In genomic region chr16:20801278-20801677, GRCh38 we compare ENCODE assay signal across 25 cellular contexts. TPM values are rescaled to one million over a fixed set of nuclear protein-coding genes. Genes with fewer than 3 reads are reported as not detected.
DNase-seq lines count a peak whose midpoint lies in the region; ATAC-seq, FAIRE-seq and TF ChIP-seq lines count a peak whose summit lies in the region.
"Had no signal": no experiment of that assay in that cellular context is flagged by ENCODE, and none has a peak within 500 bp of the region (broad histone marks: within the 10 kb centered on the region; RNA-seq: fewer than 3 reads in every experiment).

No MANE protein-coding gene starts in this region.

- peaks cover 26% of the 10 kb centered on the region for H3K4me1 Mint-ChIP-seq in activated CD8-positive, alpha-beta T cell treated with anti-CD3 and anti-CD28 coated beads, Interleukin-2, amount 10 ng/mL, durations not matched to agents 7 days and 5 days (ENCODE audit: low read depth)
- H3K4me1 Mint-ChIP-seq in activated CD8-positive, alpha-beta T cell treated with anti-CD3 and anti-CD28 coated beads for 36 hours (ENCODE audit: low read depth) = peaks cover 15% of the 10 kb centered on the region

- ATAC-seq in activated CD8-positive, alpha-beta T cell treated with anti-CD3 and anti-CD28 coated beads, Interleukin-2, amount 10 ng/mL, durations not matched to agents 7 days and 5 days = no peak
- no peak for ATAC-seq in activated CD8-positive, alpha-beta T cell treated with anti-CD3 and anti-CD28 coated beads for 36 hours
- ATAC-seq in A549 = no peak
- no peak for ATAC-seq in K562
- ATAC-seq in HG03571 (IDR thresholded peaks at IDR 0.05; ENCODE audit: unreplicated experiment) = no peak
- ATAC-seq: GM12878 had no signal

- H3K27me3 Mint-ChIP-seq in activated CD8-positive, alpha-beta T cell treated with anti-CD3 and anti-CD28 coated beads, Interleukin-2, amount 10 ng/mL, durations not matched to agents 7 days and 5 days (ENCODE audit: low read depth) = no peaks in the 10 kb centered on the region
- H3K27me3 Mint-ChIP-seq in activated CD8-positive, alpha-beta T cell treated with anti-CD3 and anti-CD28 coated beads for 36 hours = no peaks in the 10 kb centered on the region
- H3K27me3 Mint-ChIP-seq: CD4-positive, alpha-beta T cell; CD8-positive, alpha-beta memory T cell had no signal

- no peak overlapping the region for H2AFZ ChIP-seq in K562 (ENCODE audit: low read depth, low read length)
- H2AFZ ChIP-seq: GM23248 had no signal

- no peak overlapping the region for H3K4me3 Mint-ChIP-seq in activated CD8-positive, alpha-beta T cell treated with anti-CD3 and anti-CD28 coated beads, Interleukin-2, amount 10 ng/mL, durations not matched to agents 7 days and 5 days
- no peak overlapping the region for H3K4me3 Mint-ChIP-seq in activated CD8-positive, alpha-beta T cell treated with anti-CD3 and anti-CD28 coated beads for 36 hours
- H3K4me3 Mint-ChIP-seq: CD14-positive monocyte; CD4-positive, alpha-beta T cell; CD8-positive, alpha-beta memory T cell had no signal

- WGBS in A549 (ENCODE audit: missing lambda C conversion rate) = 63% methylated on average over 1 of the region's 1 CpG
- 29% methylated on average over 1 of the region's 1 CpG for WGBS in K562 (ENCODE audit: insufficient coverage, low coverage, missing lambda C conversion rate)

- H3K27ac ChIP-seq in A549 = no peak overlapping the region
- peak overlapping the region; percentile 5; the same call in 1 of the 3 replicates for H3K27ac ChIP-seq in K562 (ENCODE audit: extremely low read depth, low read depth, low read length)
- H3K27ac ChIP-seq: 22Rv1; BLaER1 treated with 17β-estradiol and CSF1 and Interleukin-3, amounts not matched to agents 10 nM and 100 nM; GM23248 had no signal

- FAIRE-seq in A549 (lab: Jason Lieb, UNC) = no peak
- FAIRE-seq in K562 (lab: Jason Lieb, UNC) = no peak
- FAIRE-seq: D721Med, GM12878, GM19239, H1 had no signal

- TF ChIP-seq EP300 in A549 (IDR thresholded peaks at IDR 0.05) (no peak), K562 (IDR thresholded peaks at IDR 0.05; ENCODE audit: low read length) (no peak)

- CTCF ChIA-PET in activated CD8-positive, alpha-beta T cell treated with anti-CD3 and anti-CD28 coated beads, Interleukin-2, amount 10 ng/mL, durations not matched to agents 7 days and 5 days (lab: Charles Lee) = interaction anchor here (1.5 kb wide), 1 partner anchor 43 kb away, joined by 4 read pairs; no protein-coding TSS in a partner anchor
- CTCF ChIA-PET in activated CD8-positive, alpha-beta T cell treated with anti-CD3 and anti-CD28 coated beads for 36 hours (lab: Charles Lee) = no interaction called here
- CTCF ChIA-PET in A549 (lab: Yijun Ruan, JAX) = no interaction called here
- CTCF ChIA-PET in K562 (lab: Yijun Ruan, JAX; ENCODE audit: low intra/inter-chr PET ratio) = interaction anchor here (0.6 kb wide), 1 partner anchor 10 kb away, joined by 4 read pairs; no protein-coding TSS in a partner anchor

- H3K4me2 ChIP-seq in A549 = no peak overlapping the region
- H3K4me2 ChIP-seq in K562 (ENCODE audit: insufficient read depth, low read length) = no peak overlapping the region
- H3K4me2 ChIP-seq: BLaER1 treated with 17β-estradiol and CSF1 and Interleukin-3, amounts not matched to agents 10 nM and 100 nM had no signal

- in situ Hi-C loops in K562 (cut with MboI) = no loop called here

- TF ChIP-seq POLR2A in A549 (IDR thresholded peaks at IDR 0.05; ENCODE audit: low read length) = no peak
- no peak for TF ChIP-seq POLR2A in K562 (conservative IDR thresholded peaks at IDR 0.05)

- no peaks in the 10 kb centered on the region for H3K27me3 ChIP-seq in K562 (ENCODE audit: control insufficient read depth in 2 of 2, insufficient read depth in 2 of 2, low read length in 2 of 2)
- H3K27me3 ChIP-seq: BE2C had no signal

- H3K9ac ChIP-seq in K562 (ENCODE audit: insufficient read depth in 1 of 2, low read depth in 2 of 2, low read length in 2 of 2) = no peak overlapping the region
- H3K9ac ChIP-seq: BLaER1 treated with 17β-estradiol and CSF1 and Interleukin-3, amounts not matched to agents 10 nM and 100 nM; GM23248 had no signal

- TF ChIP-seq RAD21 in A549 (conservative IDR thresholded peaks at IDR 0.05 in 1 of 2, IDR thresholded peaks at IDR 0.05 in 1 of 2) = no peak
- no peak for TF ChIP-seq RAD21 in K562 (CRISPR knock-in tag; conservative IDR thresholded peaks at IDR 0.05 in 1 of 2, IDR thresholded peaks at IDR 0.05 in 1 of 2)

- peaks cover 26% of the 10 kb centered on the region for H3K79me2 ChIP-seq in K562 (ENCODE audit: control insufficient read depth, insufficient read depth, low read length)

- H3K9me3 ChIP-seq in A549 (no peaks in the 10 kb centered on the region), K562 (replicated peaks; ENCODE audit: control insufficient read depth, insufficient read depth, low read depth, low read length) (no peaks in the 10 kb centered on the region)
- H3K9me3 ChIP-seq: BE2C had no signal

- no peak overlapping the region for H3K4me3 ChIP-seq in A549
- no peak overlapping the region for H3K4me3 ChIP-seq in K562
- H3K4me3 ChIP-seq: BLaER1 treated with 17β-estradiol and CSF1 and Interleukin-3, amounts not matched to agents 10 nM and 100 nM; GM12878; GM23248 had no signal

- H4K20me1 ChIP-seq in K562 (replicated peaks; ENCODE audit: control insufficient read depth, insufficient read depth, low read length) = no peaks in the 10 kb centered on the region
- H4K20me1 ChIP-seq: BLaER1 treated with 17β-estradiol and CSF1 and Interleukin-3, amounts not matched to agents 10 nM and 100 nM had no signal

- H3K4me1 ChIP-seq in A549 (no peaks in the 10 kb centered on the region), K562 (replicated peaks in 1 of 2; ENCODE audit: control insufficient read depth in 2 of 2, insufficient read depth in 2 of 2, low read length in 2 of 2) (peaks cover 10 to 11% of the 10 kb centered on the region in 2 experiments; a peak in 3 of 5 replicates)
- H3K4me1 ChIP-seq: BE2C had no signal

- peak overlapping the region; percentile 25 for H3K27ac Mint-ChIP-seq in activated CD8-positive, alpha-beta T cell treated with anti-CD3 and anti-CD28 coated beads, Interleukin-2, amount 10 ng/mL, durations not matched to agents 7 days and 5 days
- H3K27ac Mint-ChIP-seq in activated CD8-positive, alpha-beta T cell treated with anti-CD3 and anti-CD28 coated beads for 36 hours = no peak overlapping the region
- H3K27ac Mint-ChIP-seq: CD14-positive monocyte; CD4-positive, alpha-beta T cell had no signal

- H3K9me3 Mint-ChIP-seq in activated CD8-positive, alpha-beta T cell treated with anti-CD3 and anti-CD28 coated beads, Interleukin-2, amount 10 ng/mL, durations not matched to agents 7 days and 5 days (ENCODE audit: insufficient read depth) = no peaks in the 10 kb centered on the region
- H3K9me3 Mint-ChIP-seq in activated CD8-positive, alpha-beta T cell treated with anti-CD3 and anti-CD28 coated beads for 36 hours = no peaks in the 10 kb centered on the region
- H3K9me3 Mint-ChIP-seq: CD14-positive monocyte; CD4-positive, alpha-beta T cell; CD8-positive, alpha-beta memory T cell had no signal

- intact Hi-C loops in activated CD8-positive, alpha-beta T cell treated with anti-CD3 and anti-CD28 coated beads for 36 hours (cut with micrococcal nuclease) = no loop called here
- intact Hi-C loops in K562 (cut with micrococcal nuclease) = loop anchor here (10.0 kb wide), 1 partner anchor 266 kb away; no protein-coding TSS in a partner anchor

- peaks cover 68% of the 10 kb centered on the region for H3K36me3 ChIP-seq in K562 (ENCODE audit: control insufficient read depth, insufficient read depth, low read length)
- H3K36me3 ChIP-seq: BLaER1 treated with 17β-estradiol and CSF1 and Interleukin-3, amounts not matched to agents 10 nM and 100 nM had no signal

- POLR2A ChIA-PET in activated CD8-positive, alpha-beta T cell treated with anti-CD3 and anti-CD28 coated beads, Interleukin-2, amount 10 ng/mL, durations not matched to agents 7 days and 5 days (lab: Charles Lee) = no interaction called here
- POLR2A ChIA-PET in activated CD8-positive, alpha-beta T cell treated with anti-CD3 and anti-CD28 coated beads for 36 hours (lab: Charles Lee) = no interaction called here
- POLR2A ChIA-PET in A549 (lab: Yijun Ruan, JAX) (no interaction called here), K562 (lab: Yijun Ruan, JAX) (no interaction called here)

- no peak for DNase-seq in activated CD8-positive, alpha-beta T cell treated with anti-CD3 and anti-CD28 coated beads, Interleukin-2, amount 10 ng/mL, durations not matched to agents 7 days and 5 days
- DNase-seq in activated CD8-positive, alpha-beta T cell treated with anti-CD3 and anti-CD28 coated beads for 36 hours = no peak
- DNase-seq in A549 (ENCODE audit: low read depth in 1 of 2, low spot score in 1 of 2) = no peak
- DNase-seq in K562 (ENCODE audit: extremely low read depth in 1 of 4, low spot score in 3 of 4) = no peak
- DNase-seq in NCI-H774 (lab: John Stamatoyannopoulos, UW) = no peak
- DNase-seq: ACHN; AML-193; BE2C; CD4-positive, alpha-beta T cell; CD8-positive, alpha-beta memory T cell; DMS 273 treated with DMSO at 0.1 percent for 48 hours; DMS79; EL; GDM1; GM23248; H7; HCEC 1CT had no signal

- BruUV-seq in K562 (replicated peaks; lab: Mats Ljungman, UMichigan) = no TSS peak

- no peaks in the 10 kb centered on the region for H3K9me1 ChIP-seq in K562 (ENCODE audit: control insufficient read depth, insufficient read depth, low read length)

- peaks cover 33% of the 10 kb centered on the region for H3K36me3 Mint-ChIP-seq in activated CD8-positive, alpha-beta T cell treated with anti-CD3 and anti-CD28 coated beads, Interleukin-2, amount 10 ng/mL, durations not matched to agents 7 days and 5 days (ENCODE audit: low read depth)
- peaks cover 15% of the 10 kb centered on the region for H3K36me3 Mint-ChIP-seq in activated CD8-positive, alpha-beta T cell treated with anti-CD3 and anti-CD28 coated beads for 36 hours (ENCODE audit: low read depth)

- TF ChIP-seq CTCF in activated CD8-positive, alpha-beta T cell treated with anti-CD3 and anti-CD28 coated beads for 36 hours (IDR thresholded peaks at IDR 0.05) = no peak
- TF ChIP-seq CTCF in A549 (IDR thresholded peaks at IDR 0.05) (no peak), K562 (IDR thresholded peaks at IDR 0.05 in 2 of 3, conservative IDR thresholded peaks at IDR 0.05 in 1 of 3; ENCODE audit: insufficient read depth in 2 of 3, low read depth in 1 of 3, low read length in 3 of 3) (no peak)

RNA-seq across cellular contexts. Expression of gene ERI2, which starts 5.0 kb away (rescaled TPM):
- 10 to 100 TPM; 15.0 to 15.4 TPM for total RNA-seq in activated CD8-positive, alpha-beta T cell treated with anti-CD3 and anti-CD28 coated beads, Interleukin-2, amount 10 ng/mL, durations not matched to agents 7 days and 5 days
- 10 to 100 TPM; 16.1 to 17.7 TPM for total RNA-seq in activated CD8-positive, alpha-beta T cell treated with anti-CD3 and anti-CD28 coated beads for 36 hours
- 21.0 and 25.1 TPM in 2 replicates for polyA plus RNA-seq in A549 (2011; rRNA removed)
- 4.7 and 6.2 TPM in 2 replicates for polyA plus RNA-seq in A549 (2012; cell fraction: cytosol; rRNA removed)
- 7.0 and 7.9 TPM in 2 replicates for polyA plus RNA-seq in A549 (2012; cell fraction: nucleus; rRNA removed)
- 14.4 to 19.3 TPM (median 15.9 TPM) in 3 replicates for polyA plus RNA-seq in A549 (2017; fragmentation: RNase III; extraction: RNeasy Plus Mini Kit Qiagen cat#74134 plus additional on column Dnase treatment)
- polyA minus RNA-seq in A549 (2011; rRNA and poly(A)+ RNA removed) = 7.0 and 7.3 TPM in 2 replicates
- 34.3 and 68.1 TPM in 2 replicates for total RNA-seq in K562 (2011; cell fraction: chromatin; rRNA removed; ENCODE audit: low replicate concordance)
- 29.9 and 32.4 TPM in 2 replicates for total RNA-seq in K562 (2011; cell fraction: nucleolus; rRNA removed)
- 36.9 and 47.4 TPM in 2 replicates for total RNA-seq in K562 (2011; cell fraction: nucleoplasm; rRNA removed)
- 39.7 and 50.9 TPM in 2 replicates for total RNA-seq in K562 (2014; rRNA removed)
- 57.0 and 67.3 TPM in 2 replicates for total RNA-seq in K562 (2014; rRNA removed; fragmentation: Illumina TruSeq; extraction: Trizol)
- 52.4 and 56.8 TPM in 2 replicates for total RNA-seq in K562 (2015; rRNA removed; fragmentation: Illumina TruSeq; extraction: Trizol)
- 52.2 and 54.0 TPM in 2 replicates for total RNA-seq in K562 (2021)
- polyA plus RNA-seq in K562 (2011; rRNA removed) = 43.3 and 48.1 TPM in 2 replicates
- polyA plus RNA-seq in K562 (2011; cell fraction: cytosol; rRNA removed) = 9.7 and 15.2 TPM in 2 replicates
- 49.4 and 58.9 TPM in 2 replicates for polyA plus RNA-seq in K562 (2011; cell fraction: nucleus; rRNA removed)
- 30.2 and 41.2 TPM in 2 replicates for polyA plus RNA-seq in K562 (2012)
- polyA plus RNA-seq in K562 (2014; fragmentation: Illumina TruSeq; extraction: Trizol) = 45.6 and 48.1 TPM in 2 replicates
- 10 to 100 TPM; 23.3 to 33.1 TPM for polyA plus RNA-seq in K562 (2014; fragmentation: Nextera tagmentation; extraction: Ambion mirVana)
- polyA plus RNA-seq in K562 (2014; rRNA removed) = 39.1 and 43.6 TPM in 2 replicates
- polyA minus RNA-seq in K562 (2011; rRNA and poly(A)+ RNA removed) = 37.9 and 42.8 TPM in 2 replicates
- 21.3 and 21.5 TPM in 2 replicates for polyA minus RNA-seq in K562 (2011; cell fraction: cytosol; rRNA and poly(A)+ RNA removed)
- polyA minus RNA-seq in K562 (2011; cell fraction: nucleus; rRNA and poly(A)+ RNA removed) = 45.8 and 58.8 TPM in 2 replicates

RNA-seq across cellular contexts. Expression of gene REXO5, which starts 5.0 kb away (rescaled TPM):
- total RNA-seq in activated CD8-positive, alpha-beta T cell treated with anti-CD3 and anti-CD28 coated beads, Interleukin-2, amount 10 ng/mL, durations not matched to agents 7 days and 5 days = 10 to 100 TPM; 10.6 to 11.2 TPM
- total RNA-seq in activated CD8-positive, alpha-beta T cell treated with anti-CD3 and anti-CD28 coated beads for 36 hours = 10 to 100 TPM; 16.4 to 20.4 TPM
- polyA plus RNA-seq in A549 (2011; rRNA removed) (5.1 and 5.2 TPM in 2 replicates), A549 (2017; fragmentation: RNase III; extraction: RNeasy Plus Mini Kit Qiagen cat#74134 plus additional on column Dnase treatment) (3.8 to 4.2 TPM (median 4.0 TPM) in 3 replicates), K562 (2011; rRNA removed) (43.7 and 45.1 TPM in 2 replicates), K562 (2014; fragmentation: Illumina TruSeq; extraction: Trizol) (28.0 and 28.5 TPM in 2 replicates), K562 (2014; fragmentation: Nextera tagmentation; extraction: Ambion mirVana) (10 to 100 TPM; 10.5 to 13.1 TPM), K562 (2014; rRNA removed) (23.8 and 30.3 TPM in 2 replicates)
- polyA plus RNA-seq in A549 (2012; cell fraction: cytosol; rRNA removed) = 2.3 TPM in 2 replicates
- 3.2 and 4.1 TPM in 2 replicates for polyA plus RNA-seq in A549 (2012; cell fraction: nucleus; rRNA removed)
- polyA minus RNA-seq in A549 (2011; rRNA and poly(A)+ RNA removed) = 2.2 and 2.9 TPM in 2 replicates
- total RNA-seq in K562 (2011; cell fraction: chromatin; rRNA removed; ENCODE audit: low replicate concordance) = 70.6 and 104 TPM in 2 replicates
- 39.7 and 39.9 TPM in 2 replicates for total RNA-seq in K562 (2011; cell fraction: nucleolus; rRNA removed)
- total RNA-seq in K562 (2011; cell fraction: nucleoplasm; rRNA removed) = 58.3 and 71.0 TPM in 2 replicates
- total RNA-seq in K562 (2014; rRNA removed) (25.4 and 27.6 TPM in 2 replicates), K562 (2014; rRNA removed; fragmentation: Illumina TruSeq; extraction: Trizol) (25.3 and 28.7 TPM in 2 replicates), K562 (2015; rRNA removed; fragmentation: Illumina TruSeq; extraction: Trizol) (30.8 and 32.5 TPM in 2 replicates), K562 (2021) (24.4 and 25.9 TPM in 2 replicates)
- 13.4 and 19.6 TPM in 2 replicates for polyA plus RNA-seq in K562 (2011; cell fraction: cytosol; rRNA removed)
- polyA plus RNA-seq in K562 (2011; cell fraction: nucleus; rRNA removed) = 56.3 and 65.5 TPM in 2 replicates
- polyA plus RNA-seq in K562 (2012) = 21.0 and 35.6 TPM in 2 replicates
- polyA minus RNA-seq in K562 (2011; rRNA and poly(A)+ RNA removed) = 56.2 and 67.1 TPM in 2 replicates
- 22.6 and 24.3 TPM in 2 replicates for polyA minus RNA-seq in K562 (2011; cell fraction: cytosol; rRNA and poly(A)+ RNA removed)
- 37.7 and 66.2 TPM in 2 replicates for polyA minus RNA-seq in K562 (2011; cell fraction: nucleus; rRNA and poly(A)+ RNA removed)

RNA-seq across cellular contexts. Expression of gene ACSM3, which starts 37.5 kb away (rescaled TPM):
- 1 to 10 TPM; 5.1 TPM for total RNA-seq in activated CD8-positive, alpha-beta T cell treated with anti-CD3 and anti-CD28 coated beads, Interleukin-2, amount 10 ng/mL, durations not matched to agents 7 days and 5 days
- 10 to 100 TPM; 16.1 to 16.6 TPM for total RNA-seq in activated CD8-positive, alpha-beta T cell treated with anti-CD3 and anti-CD28 coated beads for 36 hours
- polyA plus RNA-seq in A549 (2011; rRNA removed) = 15.7 and 17.8 TPM in 2 replicates
- 3.2 and 3.8 TPM in 2 replicates for polyA plus RNA-seq in A549 (2012; cell fraction: cytosol; rRNA removed)
- 1.6 and 2.4 TPM in 2 replicates for polyA plus RNA-seq in A549 (2012; cell fraction: nucleus; rRNA removed)
- 2.9 to 3.3 TPM (median 3.1 TPM) in 3 replicates for polyA plus RNA-seq in A549 (2017; fragmentation: RNase III; extraction: RNeasy Plus Mini Kit Qiagen cat#74134 plus additional on column Dnase treatment)
- polyA minus RNA-seq in A549 (2011; rRNA and poly(A)+ RNA removed) = 5.6 and 6.0 TPM in 2 replicates
- 33.7 and 78.4 TPM in 2 replicates for total RNA-seq in K562 (2011; cell fraction: chromatin; rRNA removed; ENCODE audit: low replicate concordance)
- total RNA-seq in K562 (2011; cell fraction: nucleolus; rRNA removed) = 21.3 and 38.4 TPM in 2 replicates
- total RNA-seq in K562 (2011; cell fraction: nucleoplasm; rRNA removed) = 43.1 and 57.8 TPM in 2 replicates
- total RNA-seq in K562 (2014; rRNA removed) = 97.2 and 112 TPM in 2 replicates
- total RNA-seq in K562 (2014; rRNA removed; fragmentation: Illumina TruSeq; extraction: Trizol) = 182 and 199 TPM in 2 replicates
- 392 and 420 TPM in 2 replicates for total RNA-seq in K562 (2015; rRNA removed; fragmentation: Illumina TruSeq; extraction: Trizol)
- total RNA-seq in K562 (2021) = 128 and 134 TPM in 2 replicates
- 146 and 714 TPM in 2 replicates for polyA plus RNA-seq in K562 (2011; rRNA removed)
- polyA plus RNA-seq in K562 (2011; cell fraction: cytosol; rRNA removed) = 70.4 and 575 TPM in 2 replicates
- 74.5 and 364 TPM in 2 replicates for polyA plus RNA-seq in K562 (2011; cell fraction: nucleus; rRNA removed)
- polyA plus RNA-seq in K562 (2012) = 318 and 712 TPM in 2 replicates
- 167 and 204 TPM in 2 replicates for polyA plus RNA-seq in K562 (2014; fragmentation: Illumina TruSeq; extraction: Trizol)
- polyA plus RNA-seq in K562 (2014; fragmentation: Nextera tagmentation; extraction: Ambion mirVana) = 100 to 1,000 TPM; 198 to 259 TPM
- 144 and 177 TPM in 2 replicates for polyA plus RNA-seq in K562 (2014; rRNA removed)
- 85.9 and 521 TPM in 2 replicates for polyA minus RNA-seq in K562 (2011; rRNA and poly(A)+ RNA removed)
- polyA minus RNA-seq in K562 (2011; cell fraction: cytosol; rRNA and poly(A)+ RNA removed) = 40.1 and 172 TPM in 2 replicates
- 35.1 and 255 TPM in 2 replicates for polyA minus RNA-seq in K562 (2011; cell fraction: nucleus; rRNA and poly(A)+ RNA removed)

RNA-seq across cellular contexts. Expression of gene THUMPD1, which starts 59.7 kb away (rescaled TPM):
- 10 to 100 TPM; 39.2 to 43.8 TPM for total RNA-seq in activated CD8-positive, alpha-beta T cell treated with anti-CD3 and anti-CD28 coated beads, Interleukin-2, amount 10 ng/mL, durations not matched to agents 7 days and 5 days
- total RNA-seq in activated CD8-positive, alpha-beta T cell treated with anti-CD3 and anti-CD28 coated beads for 36 hours = 10 to 100 TPM; 44.9 to 45.0 TPM
- 30.0 and 47.7 TPM in 2 replicates for polyA plus RNA-seq in A549 (2011; rRNA removed)
- polyA plus RNA-seq in A549 (2012; cell fraction: cytosol; rRNA removed) = 25.2 and 32.5 TPM in 2 replicates
- 16.3 and 47.7 TPM in 2 replicates for polyA plus RNA-seq in A549 (2012; cell fraction: nucleus; rRNA removed)
- 25.9 to 27.8 TPM (median 27.8 TPM) in 3 replicates for polyA plus RNA-seq in A549 (2017; fragmentation: RNase III; extraction: RNeasy Plus Mini Kit Qiagen cat#74134 plus additional on column Dnase treatment)
- 25.5 and 27.4 TPM in 2 replicates for polyA minus RNA-seq in A549 (2011; rRNA and poly(A)+ RNA removed)
- total RNA-seq in K562 (2011; cell fraction: chromatin; rRNA removed; ENCODE audit: low replicate concordance) = 40.9 and 98.8 TPM in 2 replicates
- total RNA-seq in K562 (2011; cell fraction: nucleolus; rRNA removed) = 43.0 and 43.4 TPM in 2 replicates
- 37.9 and 44.9 TPM in 2 replicates for total RNA-seq in K562 (2011; cell fraction: nucleoplasm; rRNA removed)
- total RNA-seq in K562 (2014; rRNA removed) = 64.0 and 89.4 TPM in 2 replicates
- total RNA-seq in K562 (2014; rRNA removed; fragmentation: Illumina TruSeq; extraction: Trizol) = 77.5 and 94.0 TPM in 2 replicates
- total RNA-seq in K562 (2015; rRNA removed; fragmentation: Illumina TruSeq; extraction: Trizol) = 92.6 and 101 TPM in 2 replicates
- total RNA-seq in K562 (2021) = 53.6 and 56.8 TPM in 2 replicates
- 42.2 and 42.7 TPM in 2 replicates for polyA plus RNA-seq in K562 (2011; rRNA removed)
- polyA plus RNA-seq in K562 (2011; cell fraction: cytosol; rRNA removed) = 55.6 and 89.3 TPM in 2 replicates
- 31.3 and 35.5 TPM in 2 replicates for polyA plus RNA-seq in K562 (2011; cell fraction: nucleus; rRNA removed)
- polyA plus RNA-seq in K562 (2012) = 31.6 and 37.8 TPM in 2 replicates
- 54.0 and 57.4 TPM in 2 replicates for polyA plus RNA-seq in K562 (2014; fragmentation: Illumina TruSeq; extraction: Trizol)
- polyA plus RNA-seq in K562 (2014; fragmentation: Nextera tagmentation; extraction: Ambion mirVana) = 10 to 100 TPM; 37.8 to 41.0 TPM
- 53.3 and 54.8 TPM in 2 replicates for polyA plus RNA-seq in K562 (2014; rRNA removed)
- polyA minus RNA-seq in K562 (2011; rRNA and poly(A)+ RNA removed) = 85.1 and 110 TPM in 2 replicates
- polyA minus RNA-seq in K562 (2011; cell fraction: cytosol; rRNA and poly(A)+ RNA removed) = 48.6 and 51.1 TPM in 2 replicates
- polyA minus RNA-seq in K562 (2011; cell fraction: nucleus; rRNA and poly(A)+ RNA removed) = 82.7 and 131 TPM in 2 replicates

Comparison
In these comparisons a context has a peak if more than half of its experiments do, and no peak if none do; other contexts are left out.
1. CTCF ChIA-PET loops: an anchor here in activated CD8-positive, alpha-beta T cell treated with anti-CD3 and anti-CD28 coated beads, Interleukin-2, amount 10 ng/mL, durations not matched to agents 7 days and 5 days (1.5 kb wide) and K562 (0.6 kb wide); none called in activated CD8-positive, alpha-beta T cell treated with anti-CD3 and anti-CD28 coated beads for 36 hours and A549.